ENCODE assay signal across 1 cellular context in the genomic region with DNA sequence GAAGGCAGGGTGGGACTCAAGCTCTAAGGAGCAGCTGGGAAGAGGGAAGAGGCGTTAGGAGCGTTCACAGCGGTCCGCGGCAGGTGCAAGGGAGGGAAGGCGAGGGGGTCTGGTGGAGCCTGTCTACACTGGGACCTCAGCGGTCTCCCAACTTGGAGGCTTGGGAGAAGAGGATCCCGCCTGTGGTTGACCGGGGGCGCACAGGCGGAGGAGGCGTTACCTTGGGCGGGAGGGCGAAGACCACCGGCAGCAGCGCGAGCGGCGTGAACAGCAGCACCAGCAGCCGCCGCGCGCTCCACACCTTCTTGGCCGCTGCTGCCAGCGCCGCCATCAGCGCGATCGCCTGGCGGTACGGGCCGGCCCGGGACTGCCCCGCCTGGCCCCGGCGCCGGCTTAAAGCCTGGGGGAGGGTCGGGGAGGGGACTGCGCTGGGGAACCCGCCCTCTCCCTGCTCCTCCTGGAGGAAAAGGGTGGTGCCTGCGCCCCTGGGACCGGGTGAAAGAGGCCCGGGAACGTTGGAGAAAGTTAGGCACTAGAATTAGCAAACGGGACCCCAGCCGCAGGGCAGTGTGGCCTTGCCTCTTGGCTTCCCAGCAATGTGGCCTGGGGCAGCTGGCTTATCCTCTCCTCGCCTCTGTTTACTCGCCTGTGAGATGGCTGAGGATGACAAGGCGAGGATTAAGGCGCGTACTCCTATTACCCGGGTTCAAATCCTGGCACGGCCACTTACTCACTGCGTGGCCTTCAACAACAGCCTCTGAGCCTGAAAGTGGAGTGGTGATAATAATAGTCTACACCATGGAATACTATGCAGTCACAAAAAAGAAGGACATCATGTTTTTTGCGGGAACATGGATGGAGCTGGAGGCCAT.
A peak's percentile ranks its signal among the peaks of the same experiment; 100 is the strongest.
TF ChIP-seq lines count a peak whose summit lies in the region.

A gene with protein sequence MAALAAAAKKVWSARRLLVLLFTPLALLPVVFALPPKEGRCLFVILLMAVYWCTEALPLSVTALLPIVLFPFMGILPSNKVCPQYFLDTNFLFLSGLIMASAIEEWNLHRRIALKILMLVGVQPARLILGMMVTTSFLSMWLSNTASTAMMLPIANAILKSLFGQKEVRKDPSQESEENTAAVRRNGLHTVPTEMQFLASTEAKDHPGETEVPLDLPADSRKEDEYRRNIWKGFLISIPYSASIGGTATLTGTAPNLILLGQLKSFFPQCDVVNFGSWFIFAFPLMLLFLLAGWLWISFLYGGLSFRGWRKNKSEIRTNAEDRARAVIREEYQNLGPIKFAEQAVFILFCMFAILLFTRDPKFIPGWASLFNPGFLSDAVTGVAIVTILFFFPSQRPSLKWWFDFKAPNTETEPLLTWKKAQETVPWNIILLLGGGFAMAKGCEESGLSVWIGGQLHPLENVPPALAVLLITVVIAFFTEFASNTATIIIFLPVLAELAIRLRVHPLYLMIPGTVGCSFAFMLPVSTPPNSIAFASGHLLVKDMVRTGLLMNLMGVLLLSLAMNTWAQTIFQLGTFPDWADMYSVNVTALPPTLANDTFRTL (minus strand): TSS at position 369 of the 872 bp plus-strand sequence. CDS start 38 bp downstream, at position 331.

TF ChIP-seq in HepG2, 621 proteins besides CTCF, POLR2A, EP300 and RAD21 (continued from another document and continues in another):
- no peak for TF ChIP-seq KAT2B (IDR thresholded peaks at IDR 0.05; ENCODE audit: borderline replicate concordance, low read depth, low read length)
- TF ChIP-seq SYNCRIP (IDR thresholded peaks at IDR 0.05; ENCODE audit: insufficient read depth, low read depth, low read length): no peak
- TF ChIP-seq, protein P1, sequence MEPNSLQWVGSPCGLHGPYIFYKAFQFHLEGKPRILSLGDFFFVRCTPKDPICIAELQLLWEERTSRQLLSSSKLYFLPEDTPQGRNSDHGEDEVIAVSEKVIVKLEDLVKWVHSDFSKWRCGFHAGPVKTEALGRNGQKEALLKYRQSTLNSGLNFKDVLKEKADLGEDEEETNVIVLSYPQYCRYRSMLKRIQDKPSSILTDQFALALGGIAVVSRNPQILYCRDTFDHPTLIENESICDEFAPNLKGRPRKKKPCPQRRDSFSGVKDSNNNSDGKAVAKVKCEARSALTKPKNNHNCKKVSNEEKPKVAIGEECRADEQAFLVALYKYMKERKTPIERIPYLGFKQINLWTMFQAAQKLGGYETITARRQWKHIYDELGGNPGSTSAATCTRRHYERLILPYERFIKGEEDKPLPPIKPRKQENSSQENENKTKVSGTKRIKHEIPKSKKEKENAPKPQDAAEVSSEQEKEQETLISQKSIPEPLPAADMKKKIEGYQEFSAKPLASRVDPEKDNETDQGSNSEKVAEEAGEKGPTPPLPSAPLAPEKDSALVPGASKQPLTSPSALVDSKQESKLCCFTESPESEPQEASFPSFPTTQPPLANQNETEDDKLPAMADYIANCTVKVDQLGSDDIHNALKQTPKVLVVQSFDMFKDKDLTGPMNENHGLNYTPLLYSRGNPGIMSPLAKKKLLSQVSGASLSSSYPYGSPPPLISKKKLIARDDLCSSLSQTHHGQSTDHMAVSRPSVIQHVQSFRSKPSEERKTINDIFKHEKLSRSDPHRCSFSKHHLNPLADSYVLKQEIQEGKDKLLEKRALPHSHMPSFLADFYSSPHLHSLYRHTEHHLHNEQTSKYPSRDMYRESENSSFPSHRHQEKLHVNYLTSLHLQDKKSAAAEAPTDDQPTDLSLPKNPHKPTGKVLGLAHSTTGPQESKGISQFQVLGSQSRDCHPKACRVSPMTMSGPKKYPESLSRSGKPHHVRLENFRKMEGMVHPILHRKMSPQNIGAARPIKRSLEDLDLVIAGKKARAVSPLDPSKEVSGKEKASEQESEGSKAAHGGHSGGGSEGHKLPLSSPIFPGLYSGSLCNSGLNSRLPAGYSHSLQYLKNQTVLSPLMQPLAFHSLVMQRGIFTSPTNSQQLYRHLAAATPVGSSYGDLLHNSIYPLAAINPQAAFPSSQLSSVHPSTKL (CRISPR knock-in tag; IDR thresholded peaks at IDR 0.05): no peak; the same call in 1 of the 2 replicates
- peak; percentile 82 for TF ChIP-seq MED8 (CRISPR knock-in tag; IDR thresholded peaks at IDR 0.05; ENCODE audit: insufficient replicate concordance)
- 0 out of 2 replicates have a peak, but pooled peaks have one; percentile 19 for TF ChIP-seq GLI4 (CRISPR knock-in tag; IDR thresholded peaks at IDR 0.05; ENCODE audit: borderline replicate concordance)
- no peak for TF ChIP-seq SOX5 (CRISPR knock-in tag; IDR thresholded peaks at IDR 0.05; ENCODE audit: borderline replicate concordance)
- TF ChIP-seq ELF3 (CRISPR knock-in tag; IDR thresholded peaks at IDR 0.05): peak; percentile 29; the same call in 1 of the 2 replicates
- no peak for TF ChIP-seq ZNF75D (CRISPR knock-in tag; IDR thresholded peaks at IDR 0.05; ENCODE audit: borderline replicate concordance)
- no peak for TF ChIP-seq ZNF33A (CRISPR knock-in tag; IDR thresholded peaks at IDR 0.05; ENCODE audit: borderline replicate concordance)
- TF ChIP-seq ZNF451 (CRISPR knock-in tag; IDR thresholded peaks at IDR 0.05): peak; percentile 90; the same call in 1 of the 2 replicates
- peak; percentile 94 for TF ChIP-seq ADNP (CRISPR knock-in tag; IDR thresholded peaks at IDR 0.05)
- no peak for TF ChIP-seq TCF7L2 (IDR thresholded peaks at IDR 0.05; ENCODE audit: low read depth, low read length)
- peak; percentile 55; the same call in 1 of the 2 replicates for TF ChIP-seq KLF15 (CRISPR knock-in tag; IDR thresholded peaks at IDR 0.05; ENCODE audit: borderline replicate concordance)
- no peak; the same call in 1 of the 2 replicates for TF ChIP-seq HOMEZ (CRISPR knock-in tag; IDR thresholded peaks at IDR 0.05; ENCODE audit: low read depth)
- TF ChIP-seq, protein P2, sequence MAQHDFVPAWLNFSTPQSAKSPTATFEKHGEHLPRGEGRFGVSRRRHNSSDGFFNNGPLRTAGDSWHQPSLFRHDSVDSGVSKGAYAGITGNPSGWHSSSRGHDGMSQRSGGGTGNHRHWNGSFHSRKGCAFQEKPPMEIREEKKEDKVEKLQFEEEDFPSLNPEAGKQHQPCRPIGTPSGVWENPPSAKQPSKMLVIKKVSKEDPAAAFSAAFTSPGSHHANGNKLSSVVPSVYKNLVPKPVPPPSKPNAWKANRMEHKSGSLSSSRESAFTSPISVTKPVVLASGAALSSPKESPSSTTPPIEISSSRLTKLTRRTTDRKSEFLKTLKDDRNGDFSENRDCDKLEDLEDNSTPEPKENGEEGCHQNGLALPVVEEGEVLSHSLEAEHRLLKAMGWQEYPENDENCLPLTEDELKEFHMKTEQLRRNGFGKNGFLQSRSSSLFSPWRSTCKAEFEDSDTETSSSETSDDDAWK (CRISPR knock-in tag; IDR thresholded peaks at IDR 0.05): no peak
- TF ChIP-seq ZBTB49 (CRISPR knock-in tag; IDR thresholded peaks at IDR 0.05; ENCODE audit: borderline replicate concordance): peak; percentile 31; the same call in 1 of the 2 replicates
- TF ChIP-seq, protein P3, sequence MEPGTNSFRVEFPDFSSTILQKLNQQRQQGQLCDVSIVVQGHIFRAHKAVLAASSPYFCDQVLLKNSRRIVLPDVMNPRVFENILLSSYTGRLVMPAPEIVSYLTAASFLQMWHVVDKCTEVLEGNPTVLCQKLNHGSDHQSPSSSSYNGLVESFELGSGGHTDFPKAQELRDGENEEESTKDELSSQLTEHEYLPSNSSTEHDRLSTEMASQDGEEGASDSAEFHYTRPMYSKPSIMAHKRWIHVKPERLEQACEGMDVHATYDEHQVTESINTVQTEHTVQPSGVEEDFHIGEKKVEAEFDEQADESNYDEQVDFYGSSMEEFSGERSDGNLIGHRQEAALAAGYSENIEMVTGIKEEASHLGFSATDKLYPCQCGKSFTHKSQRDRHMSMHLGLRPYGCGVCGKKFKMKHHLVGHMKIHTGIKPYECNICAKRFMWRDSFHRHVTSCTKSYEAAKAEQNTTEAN (CRISPR knock-in tag; conservative IDR thresholded peaks at IDR 0.05): no peak; the same call in 1 of the 2 replicates
- 0 out of 2 replicates have a peak, but pooled peaks have one; percentile 10 for TF ChIP-seq ZFP36L2 (CRISPR knock-in tag; IDR thresholded peaks at IDR 0.05)
- TF ChIP-seq FOXC1 (CRISPR knock-in tag; IDR thresholded peaks at IDR 0.05; ENCODE audit: borderline replicate concordance): peak; percentile 24; the same call in 1 of the 2 replicates
- no peak for TF ChIP-seq CREM (IDR thresholded peaks at IDR 0.05)
- no peak for TF ChIP-seq CREM (CRISPR knock-in tag; IDR thresholded peaks at IDR 0.05)
- peak; percentile 93 for TF ChIP-seq BRD4 (CRISPR knock-in tag; IDR thresholded peaks at IDR 0.05)
- peak; percentile 93; the same call in 1 of the 2 replicates for TF ChIP-seq SMAD1 (CRISPR knock-in tag; IDR thresholded peaks at IDR 0.05; ENCODE audit: borderline replicate concordance, low read depth)
- TF ChIP-seq RBFOX2 (IDR thresholded peaks at IDR 0.05; ENCODE audit: low read depth, low read length): peak; percentile 100
- no peak for TF ChIP-seq TRIM24 (CRISPR knock-in tag; IDR thresholded peaks at IDR 0.05)
- TF ChIP-seq MLLT10 (CRISPR knock-in tag; IDR thresholded peaks at IDR 0.05): no peak
- no peak for TF ChIP-seq NR2F1 (CRISPR knock-in tag; IDR thresholded peaks at IDR 0.05)
- TF ChIP-seq ZSCAN20 (CRISPR knock-in tag; IDR thresholded peaks at IDR 0.05; ENCODE audit: borderline replicate concordance): peak; percentile 75; the same call in 1 of the 2 replicates
- no peak for TF ChIP-seq CHD4 (IDR thresholded peaks at IDR 0.05; ENCODE audit: borderline replicate concordance, low read length)
- TF ChIP-seq ZNF343 (CRISPR knock-in tag; IDR thresholded peaks at IDR 0.05): peak; percentile 75; the same call in 1 of the 2 replicates
- TF ChIP-seq, protein P4, sequence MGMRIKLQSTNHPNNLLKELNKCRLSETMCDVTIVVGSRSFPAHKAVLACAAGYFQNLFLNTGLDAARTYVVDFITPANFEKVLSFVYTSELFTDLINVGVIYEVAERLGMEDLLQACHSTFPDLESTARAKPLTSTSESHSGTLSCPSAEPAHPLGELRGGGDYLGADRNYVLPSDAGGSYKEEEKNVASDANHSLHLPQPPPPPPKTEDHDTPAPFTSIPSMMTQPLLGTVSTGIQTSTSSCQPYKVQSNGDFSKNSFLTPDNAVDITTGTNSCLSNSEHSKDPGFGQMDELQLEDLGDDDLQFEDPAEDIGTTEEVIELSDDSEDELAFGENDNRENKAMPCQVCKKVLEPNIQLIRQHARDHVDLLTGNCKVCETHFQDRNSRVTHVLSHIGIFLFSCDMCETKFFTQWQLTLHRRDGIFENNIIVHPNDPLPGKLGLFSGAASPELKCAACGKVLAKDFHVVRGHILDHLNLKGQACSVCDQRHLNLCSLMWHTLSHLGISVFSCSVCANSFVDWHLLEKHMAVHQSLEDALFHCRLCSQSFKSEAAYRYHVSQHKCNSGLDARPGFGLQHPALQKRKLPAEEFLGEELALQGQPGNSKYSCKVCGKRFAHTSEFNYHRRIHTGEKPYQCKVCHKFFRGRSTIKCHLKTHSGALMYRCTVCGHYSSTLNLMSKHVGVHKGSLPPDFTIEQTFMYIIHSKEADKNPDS (CRISPR knock-in tag; IDR thresholded peaks at IDR 0.05): no peak
- 0 out of 2 replicates have a peak, but pooled peaks have one; percentile 84 for TF ChIP-seq CC2D1A (CRISPR knock-in tag; IDR thresholded peaks at IDR 0.05)
- no peak for TF ChIP-seq ZNF577 (CRISPR knock-in tag; IDR thresholded peaks at IDR 0.05; ENCODE audit: borderline replicate concordance, low read depth)
- no peak for TF ChIP-seq ZNF644 (CRISPR knock-in tag; IDR thresholded peaks at IDR 0.05; ENCODE audit: low read depth)
- TF ChIP-seq HNF4A (CRISPR knock-in tag; IDR thresholded peaks at IDR 0.05): peak; percentile 30
- TF ChIP-seq ZNF790 (CRISPR knock-in tag; IDR thresholded peaks at IDR 0.05; ENCODE audit: borderline replicate concordance): peak; percentile 92; the same call in 1 of the 2 replicates
- TF ChIP-seq SKI (IDR thresholded peaks at IDR 0.05; ENCODE audit: partially characterized antibody): no peak
- TF ChIP-seq ZBTB7A (CRISPR knock-in tag; IDR thresholded peaks at IDR 0.05): peak; percentile 83; the same call in 1 of the 2 replicates
- TF ChIP-seq MAFG (CRISPR knock-in tag; IDR thresholded peaks at IDR 0.05): no peak
- no peak for TF ChIP-seq IRF1 (CRISPR knock-in tag; IDR thresholded peaks at IDR 0.05; ENCODE audit: low read depth)
- peak; percentile 61; the same call in 1 of the 2 replicates for TF ChIP-seq RXRA (CRISPR knock-in tag; IDR thresholded peaks at IDR 0.05)
- no peak; the same call in 1 of the 2 replicates for TF ChIP-seq ZC3H13 (CRISPR knock-in tag; IDR thresholded peaks at IDR 0.05)
